ENCODE assay signal across 16 cellular contexts in the genomic region with DNA sequence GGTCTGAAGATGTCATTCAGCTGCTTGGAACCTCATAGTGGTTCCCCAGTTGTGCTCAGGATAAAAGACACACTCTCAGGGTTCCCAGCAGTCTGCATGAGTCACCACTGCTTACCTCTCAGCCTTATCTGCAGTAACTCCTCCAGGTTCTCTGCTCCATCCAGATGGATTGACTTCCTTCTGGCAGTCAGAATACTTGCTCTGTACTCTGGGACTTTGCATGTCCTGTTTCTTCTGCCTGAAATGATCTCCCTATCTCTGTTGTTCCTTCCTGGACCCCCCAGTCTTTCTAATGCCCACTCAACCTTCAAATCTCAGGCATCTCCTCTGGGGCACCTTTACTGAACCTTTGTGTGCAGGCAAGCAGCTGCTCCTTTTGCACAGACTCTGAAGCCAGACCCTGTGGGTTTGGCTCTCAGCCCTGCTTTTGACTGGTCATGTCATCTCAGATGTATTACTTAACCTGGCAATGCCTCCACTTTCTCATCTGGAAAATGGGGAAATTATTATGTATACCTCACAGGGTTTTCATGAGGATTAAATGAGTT. TPM values are rescaled to one million over a fixed set of nuclear protein-coding genes. Genes with fewer than 3 reads are reported as not detected.
A peak's percentile ranks its signal among the peaks of the same experiment; 100 is the strongest.
DNase-seq lines count a peak whose midpoint lies in the region; ATAC-seq and TF ChIP-seq lines count a peak whose summit lies in the region.
"Had no signal": no experiment of that assay in that cellular context is flagged by ENCODE, and none has a peak within 500 bp of the region (broad histone marks: within the 10 kb centered on the region; RNA-seq: fewer than 3 reads in every experiment).

No MANE protein-coding gene starts in this region.

- no peak for ATAC-seq in GM21526 (IDR thresholded peaks at IDR 0.05; ENCODE audit: low FRiP score, unreplicated experiment)
- ATAC-seq in CD4-positive, alpha-beta T cell (ENCODE audit: poor library complexity): no peak
- ATAC-seq: CD8-positive, alpha-beta T cell had no signal

- H3K9me3 ChIP-seq in SJCRH30 (replicated peaks): no peaks in the 10 kb centered on the region
- H3K9me3 ChIP-seq in CD4-positive, alpha-beta T cell (ENCODE audit: control insufficient read depth, low read length): no peaks in the 10 kb centered on the region

- peak overlapping the region; percentile 18 for H3K27ac Mint-ChIP-seq in progenitor cell of endocrine pancreas
- no peak overlapping the region for H3K27ac Mint-ChIP-seq in CD4-positive, alpha-beta T cell
- H3K27ac Mint-ChIP-seq: activated CD4-positive, alpha-beta memory T cell treated with anti-CD3 and anti-CD28 coated beads for 36 hours; activated T-helper 2 cell treated with anti-CD3 and anti-CD28 coated beads, Interferon-gamma antibody, Interleukin-2, Interleukin-4, amounts not matched to agents 10 μg/mL and 5 μg/mL and 100 μg/mL, durations not matched to agents 14 hours and 24 hours and 36 hours; CD8-positive, alpha-beta T cell; T-helper 2 cell treated with Interferon-gamma antibody and Interleukin-4, amounts not matched to agents 5 μg/mL and 100 μg/mL, for 36 hours had no signal

- TF ChIP-seq CTCF in fibroblast of pulmonary artery (IDR thresholded peaks at IDR 0.05; ENCODE audit: low read length, missing control alignments): no peak
- no peak for TF ChIP-seq CTCF in progenitor cell of endocrine pancreas (IDR thresholded peaks at IDR 0.05; ENCODE audit: unreplicated experiment)
- no peak for TF ChIP-seq CTCF in CD4-positive, alpha-beta T cell (IDR thresholded peaks at IDR 0.05)

- POLR2A ChIA-PET in CD4-positive, alpha-beta T cell (lab: Charles Lee): interaction anchor here (1.4 kb wide), 1 partner anchor 12 kb away, joined by 3 read pairs; no protein-coding TSS in a partner anchor

- H3K36me3 ChIP-seq in SJCRH30: no peaks in the 10 kb centered on the region

- intact Hi-C loops in CD4-positive, alpha-beta T cell (cut with DNase I, micrococcal nuclease): no loop called here

- H3K9me3 Mint-ChIP-seq in progenitor cell of endocrine pancreas (ENCODE audit: low read depth): no peaks in the 10 kb centered on the region
- H3K9me3 Mint-ChIP-seq in CD4-positive, alpha-beta T cell: no peaks in the 10 kb centered on the region
- H3K9me3 Mint-ChIP-seq: activated CD4-positive, alpha-beta memory T cell treated with anti-CD3 and anti-CD28 coated beads for 36 hours; activated T-helper 2 cell treated with anti-CD3 and anti-CD28 coated beads, Interferon-gamma antibody, Interleukin-2, Interleukin-4, amounts not matched to agents 10 μg/mL and 5 μg/mL and 100 μg/mL, durations not matched to agents 14 hours and 24 hours and 36 hours; CD8-positive, alpha-beta T cell; T-helper 2 cell treated with Interferon-gamma antibody and Interleukin-4, amounts not matched to agents 5 μg/mL and 100 μg/mL, for 36 hours had no signal

- H3K36me3 Mint-ChIP-seq in progenitor cell of endocrine pancreas (ENCODE audit: insufficient read depth): no peaks in the 10 kb centered on the region
- peaks cover 7% of the 10 kb centered on the region for H3K36me3 Mint-ChIP-seq in CD4-positive, alpha-beta T cell (ENCODE audit: low read depth)
- H3K36me3 Mint-ChIP-seq: brain had no signal

- H3K27ac ChIP-seq in SJCRH30: peak overlapping the region; percentile 77
- no peak overlapping the region for H3K27ac ChIP-seq in CD4-positive, alpha-beta T cell (ENCODE audit: low read depth, low read length)

- DNase-seq in KBM-7 (peak; percentile 62), SJCRH30 (peak; percentile 44 to 65), fibroblast of pulmonary artery (ENCODE audit: low read depth) (peak; percentile 72), progenitor cell of endocrine pancreas (ENCODE audit: low spot score, unreplicated experiment) (no peak), CD1c-positive myeloid dendritic cell (ENCODE audit: extremely low spot score) (no peak), 8988T (no peak)
- no peak for DNase-seq in CD4-positive, alpha-beta T cell
- DNase-seq: activated CD4-positive, alpha-beta memory T cell treated with anti-CD3 and anti-CD28 coated beads for 36 hours; CD8-positive, alpha-beta T cell; effector memory CD4-positive, alpha-beta T cell; H7; NCI-H1092 had no signal

- in situ Hi-C loops in KBM-7 (cut with MboI; ENCODE audit: low pct_unique_long_range_greater_than_20kb, low sequenced_read_pairs): no loop called here

- no peak overlapping the region for H3K4me3 Mint-ChIP-seq in progenitor cell of endocrine pancreas (ENCODE audit: low read depth)
- H3K4me3 Mint-ChIP-seq in CD4-positive, alpha-beta T cell: no peak overlapping the region
- H3K4me3 Mint-ChIP-seq: activated CD4-positive, alpha-beta memory T cell treated with anti-CD3 and anti-CD28 coated beads for 36 hours; CD8-positive, alpha-beta T cell; T-helper 2 cell treated with Interferon-gamma antibody and Interleukin-4, amounts not matched to agents 5 μg/mL and 100 μg/mL, for 36 hours had no signal

- CTCF ChIA-PET in CD4-positive, alpha-beta T cell (lab: Charles Lee): no interaction called here

- H3K27me3 ChIP-seq in SJCRH30: no peaks in the 10 kb centered on the region
- no peaks in the 10 kb centered on the region for H3K27me3 ChIP-seq in CD4-positive, alpha-beta T cell (ENCODE audit: control insufficient read depth, insufficient read depth, low read length)

- H3K4me1 Mint-ChIP-seq in progenitor cell of endocrine pancreas (ENCODE audit: low read depth): peaks cover 10% of the 10 kb centered on the region
- H3K4me1 Mint-ChIP-seq in CD4-positive, alpha-beta T cell (ENCODE audit: low read depth): peaks cover 35% of the 10 kb centered on the region

- H3K4me1 ChIP-seq in SJCRH30: peaks cover 30% of the 10 kb centered on the region

- H3K4me3 ChIP-seq in SJCRH30 (no peak overlapping the region), fibroblast of pulmonary artery (replicated peaks; ENCODE audit: low read depth, low read length) (no peak overlapping the region)

- H3K27me3 Mint-ChIP-seq in progenitor cell of endocrine pancreas: peaks cover 4% of the 10 kb centered on the region
- no peaks in the 10 kb centered on the region for H3K27me3 Mint-ChIP-seq in CD4-positive, alpha-beta T cell
- H3K27me3 Mint-ChIP-seq: activated CD4-positive, alpha-beta memory T cell treated with anti-CD3 and anti-CD28 coated beads for 36 hours had no signal

RNA-seq across cellular contexts. Expression of gene ITPR1, which starts 38.4 kb away (rescaled TPM):
- 12.3 and 17.1 TPM in 2 replicates for total RNA-seq in SJCRH30 (2014; rRNA removed; shearing (Covaris generic))
- total RNA-seq in progenitor cell of endocrine pancreas: 10.8 and 11.2 TPM in 2 replicates
- total RNA-seq in CD4-positive, alpha-beta T cell: 10 to 100 TPM; 57.6 to 59.9 TPM

Comparison
In these comparisons a context has a peak if more than half of its experiments do, and no peak if none do; other contexts are left out.
1. DNase-seq: peak in KBM-7 (single experiment), SJCRH30 (2 of 2) and fibroblast of pulmonary artery (single experiment); none in progenitor cell of endocrine pancreas (single experiment), CD1c-positive myeloid dendritic cell (single experiment), CD4-positive, alpha-beta T cell (0 of 10) and 8988T (single experiment).